13 cellular contexts compared by ENCODE assay signal in genomic region chr4:52996261-52997131, GRCh38.
DNase-seq lines count a peak whose midpoint lies in the region; ATAC-seq and TF ChIP-seq lines count a peak whose summit lies in the region.
"Had no signal": no experiment of that assay in that cellular context is flagged by ENCODE, and none has a peak within 500 bp of the region (broad histone marks: within the 10 kb centered on the region; RNA-seq: fewer than 3 reads in every experiment).

No MANE protein-coding gene starts in this region.

- intact Hi-C loops in left ventricle myocardium inferior (cut with micrococcal nuclease): no loop called here
- intact Hi-C loops in activated CD4-positive, alpha-beta memory T cell treated with anti-CD3 and anti-CD28 coated beads for 36 hours (cut with micrococcal nuclease): no loop called here

- H3K27me3 ChIP-seq in BE2C (no peaks in the 10 kb centered on the region), left ventricle myocardium inferior (ENCODE audit: low read depth) (no peaks in the 10 kb centered on the region)

- POLR2A ChIA-PET in activated CD4-positive, alpha-beta memory T cell treated with anti-CD3 and anti-CD28 coated beads for 36 hours (lab: Charles Lee): no interaction called here

- H3K36me3 ChIP-seq in BE2C (no peaks in the 10 kb centered on the region; the same call in 1 of the 2 replicates), left ventricle myocardium inferior (no peaks in the 10 kb centered on the region)

- in situ Hi-C loops in astrocyte of the cerebellum (cut with HindIII; ENCODE audit: low sequenced_read_pairs): no loop called here

- no peak overlapping the region for H3K4me3 Mint-ChIP-seq in activated CD4-positive, alpha-beta memory T cell treated with anti-CD3 and anti-CD28 coated beads for 36 hours

- DNase-seq in BE2C: peak; percentile 29
- DNase-seq in astrocyte of the cerebellum (ENCODE audit: low read depth): peak; percentile 9
- DNase-seq in left ventricle myocardium inferior: peak; percentile 47
- DNase-seq in pulmonary artery endothelial cell (ENCODE audit: low read depth, low spot score): peak; percentile 32
- no peak for DNase-seq in T-helper 2 cell
- no peak for DNase-seq in activated CD4-positive, alpha-beta memory T cell treated with anti-CD3 and anti-CD28 coated beads for 36 hours
- DNase-seq in hepatic stellate cell (ENCODE audit: low spot score): no peak
- DNase-seq: activated T-cell treated with anti-CD3 and anti-CD28 coated beads, Interleukin-2, amount 50 U/mL, for 1 hour; GOT3; KG1; mucosa of descending colon; NCI-H2171 treated with DMSO at 0.1 percent for 48 hours had no signal

- peaks cover 18% of the 10 kb centered on the region for H3K4me1 ChIP-seq in BE2C
- H3K4me1 ChIP-seq in left ventricle myocardium inferior: peaks cover 41% of the 10 kb centered on the region

- H3K27me3 Mint-ChIP-seq in activated CD4-positive, alpha-beta memory T cell treated with anti-CD3 and anti-CD28 coated beads for 36 hours: no peaks in the 10 kb centered on the region

- H3K27ac Mint-ChIP-seq in activated CD4-positive, alpha-beta memory T cell treated with anti-CD3 and anti-CD28 coated beads for 36 hours: no peak overlapping the region

- ATAC-seq in GM21717 (IDR thresholded peaks at IDR 0.05; ENCODE audit: unreplicated experiment): no peak
- ATAC-seq: mucosa of descending colon had no signal

- H3K9me3 Mint-ChIP-seq in activated CD4-positive, alpha-beta memory T cell treated with anti-CD3 and anti-CD28 coated beads for 36 hours: no peaks in the 10 kb centered on the region

- H3K36me3 Mint-ChIP-seq in activated CD4-positive, alpha-beta memory T cell treated with anti-CD3 and anti-CD28 coated beads for 36 hours: peaks cover 3% of the 10 kb centered on the region

- H3K4me3 ChIP-seq in BE2C (ENCODE audit: low read depth, low read length) (no peak overlapping the region), astrocyte of the cerebellum (ENCODE audit: low read depth, low read length) (no peak overlapping the region), left ventricle myocardium inferior (no peak overlapping the region)
- H3K4me3 ChIP-seq: mucosa of descending colon had no signal

- H3K27ac ChIP-seq in left ventricle myocardium inferior (replicated peaks): peak overlapping the region; percentile 74

- CTCF ChIA-PET in activated CD4-positive, alpha-beta memory T cell treated with anti-CD3 and anti-CD28 coated beads for 36 hours (lab: Charles Lee): interaction anchor here (0.5 to 0.6 kb wide), 2 partner anchors 22 to 85 kb away, joined by 3 to 4 read pairs; no protein-coding TSS in a partner anchor

- H3K4me1 Mint-ChIP-seq in activated CD4-positive, alpha-beta memory T cell treated with anti-CD3 and anti-CD28 coated beads for 36 hours (ENCODE audit: low read depth): no peaks in the 10 kb centered on the region

- H3K9me3 ChIP-seq in BE2C (no peaks in the 10 kb centered on the region), left ventricle myocardium inferior (replicated peaks) (no peaks in the 10 kb centered on the region)
- H3K9me3 ChIP-seq: mucosa of descending colon had no signal

- TF ChIP-seq CTCF in BE2C (IDR thresholded peaks at IDR 0.05; ENCODE audit: low read depth, low read length): no peak
- no peak for TF ChIP-seq CTCF in astrocyte of the cerebellum (IDR thresholded peaks at IDR 0.05; ENCODE audit: low read depth, low read length, missing control alignments)
- TF ChIP-seq CTCF in left ventricle myocardium inferior (IDR thresholded peaks at IDR 0.05; ENCODE audit: borderline replicate concordance): no peak

Comparison
In these comparisons a context has a peak if more than half of its experiments do, and no peak if none do; other contexts are left out.
1. DNase-seq: peak in BE2C (single experiment), astrocyte of the cerebellum (single experiment), left ventricle myocardium inferior (single experiment) and pulmonary artery endothelial cell (single experiment); none in T-helper 2 cell (0 of 5), activated CD4-positive, alpha-beta memory T cell treated with anti-CD3 and anti-CD28 coated beads for 36 hours (single experiment) and hepatic stellate cell (single experiment).